8 cellular contexts compared by ENCODE assay signal in genomic region chr17:72419866-72420774, GRCh38.
DNase-seq lines count a peak whose midpoint lies in the region; ATAC-seq, FAIRE-seq and TF ChIP-seq lines count a peak whose summit lies in the region.
"Had no signal": no experiment of that assay in that cellular context is flagged by ENCODE, and none has a peak within 500 bp of the region (broad histone marks: within the 10 kb centered on the region; RNA-seq: fewer than 3 reads in every experiment).

No MANE protein-coding gene starts in this region.

- H3K4me3 ChIP-seq in stomach (no peak overlapping the region), heart right ventricle (no peak overlapping the region)
- H3K4me3 ChIP-seq: lower lobe of right lung had no signal

- H3K9me3 ChIP-seq in stomach (peaks cover 0 to 19% (median 13%) of the 10 kb centered on the region in 4 donors), heart right ventricle (peaks cover 0 to 26% (median 14%) of the 10 kb centered on the region in 11 donors)

- peaks cover 7% of the 10 kb centered on the region for H3K36me3 Mint-ChIP-seq in activated CD4-positive, alpha-beta memory T cell treated with anti-CD3 and anti-CD28 coated beads, Interleukin-2, amount 10 ng/mL, durations not matched to agents 7 days and 5 days (ENCODE audit: low read depth)

- H3K4me1 Mint-ChIP-seq in activated CD4-positive, alpha-beta memory T cell treated with anti-CD3 and anti-CD28 coated beads, Interleukin-2, amount 10 ng/mL, durations not matched to agents 7 days and 5 days, result peaks cover 29% of the 10 kb centered on the region

- intact Hi-C loops in stomach (cut with DNase I; ENCODE audit: low total_unique reads) (no loop called here), heart right ventricle (cut with DNase I) (loop anchor here in 1 of 10 donors (10.0 kb wide), 1 partner anchor 155 kb away; no protein-coding TSS in a partner anchor)

- H3K27ac ChIP-seq in stomach (peak overlapping the region; percentile 17 to 78 (median 70)), heart right ventricle (no peak overlapping the region)

- POLR2A ChIA-PET in activated CD4-positive, alpha-beta memory T cell treated with anti-CD3 and anti-CD28 coated beads, Interleukin-2, amount 10 ng/mL, durations not matched to agents 7 days and 5 days (lab: Charles Lee), result no interaction called here

- CTCF ChIA-PET in activated CD4-positive, alpha-beta memory T cell treated with anti-CD3 and anti-CD28 coated beads, Interleukin-2, amount 10 ng/mL, durations not matched to agents 7 days and 5 days (lab: Charles Lee), result no interaction called here

- H3K4me1 ChIP-seq in stomach, result peaks cover 16 to 47% (median 29%) of the 10 kb centered on the region in 4 donors
- peaks cover 0 to 28% (median 0%) of the 10 kb centered on the region in 9 donors for H3K4me1 ChIP-seq in heart right ventricle
- H3K4me1 ChIP-seq: lower lobe of right lung had no signal

- H3K27me3 Mint-ChIP-seq in activated CD4-positive, alpha-beta memory T cell treated with anti-CD3 and anti-CD28 coated beads, Interleukin-2, amount 10 ng/mL, durations not matched to agents 7 days and 5 days, result no peaks in the 10 kb centered on the region

- DNase-seq in GM19239 (ENCODE audit: insufficient read length, low spot score) (peak; percentile 70), astrocyte of the hippocampus (ENCODE audit: low read depth, low spot score) (peak; percentile 34), stomach (no peak), heart right ventricle (no peak), epidermal melanocyte (ENCODE audit: insufficient read length, low spot score) (no peak)
- no peak for DNase-seq in activated CD4-positive, alpha-beta memory T cell treated with anti-CD3 and anti-CD28 coated beads, Interleukin-2, amount 10 ng/mL, durations not matched to agents 7 days and 5 days
- DNase-seq: lower lobe of right lung had no signal

- WGBS in stomach, 5 donors, result 51 to 66% (median 57%) methylated on average over 9 to 11 of the region's 11 CpGs
- WGBS in heart right ventricle, 2 donors, result 79 to 84% methylated on average over 11 of the region's 11 CpGs

- no peak overlapping the region for H3K27ac Mint-ChIP-seq in activated CD4-positive, alpha-beta memory T cell treated with anti-CD3 and anti-CD28 coated beads, Interleukin-2, amount 10 ng/mL, durations not matched to agents 7 days and 5 days

- ATAC-seq in HG03060 (IDR thresholded peaks at IDR 0.05; ENCODE audit: low read depth, unreplicated experiment) (peak; percentile 38), heart right ventricle (no peak)

- no peak for TF ChIP-seq EP300 in stomach (IDR thresholded peaks at IDR 0.05)

- H3K36me3 ChIP-seq in stomach, result peaks cover 0 to 7% (median 0%) of the 10 kb centered on the region in 4 donors
- no peaks in the 10 kb centered on the region for H3K36me3 ChIP-seq in heart right ventricle
- H3K36me3 ChIP-seq: lower lobe of right lung had no signal

- no peaks in the 10 kb centered on the region for H3K27me3 ChIP-seq in stomach
- H3K27me3 ChIP-seq in heart right ventricle, result peaks cover 0 to 4% (median 0%) of the 10 kb centered on the region in 7 donors

- TF ChIP-seq CTCF in stomach (IDR thresholded peaks at IDR 0.05) (no peak), heart right ventricle (IDR thresholded peaks at IDR 0.05) (no peak)

- H3K4me3 Mint-ChIP-seq in activated CD4-positive, alpha-beta memory T cell treated with anti-CD3 and anti-CD28 coated beads, Interleukin-2, amount 10 ng/mL, durations not matched to agents 7 days and 5 days, result no peak overlapping the region

- H3K9me3 Mint-ChIP-seq in activated CD4-positive, alpha-beta memory T cell treated with anti-CD3 and anti-CD28 coated beads, Interleukin-2, amount 10 ng/mL, durations not matched to agents 7 days and 5 days, result peaks cover 14% of the 10 kb centered on the region

- FAIRE-seq in GM19239 (lab: Jason Lieb, UNC), result peak; percentile 89

- TF ChIP-seq POLR2A in stomach (IDR thresholded peaks at IDR 0.05), result no peak

Comparison
In these comparisons a context has a peak if more than half of its experiments do, and no peak if none do; other contexts are left out.
1. DNase-seq: peak in GM19239 (single experiment) and astrocyte of the hippocampus (single experiment); none in stomach (single experiment), activated CD4-positive, alpha-beta memory T cell treated with anti-CD3 and anti-CD28 coated beads, Interleukin-2, amount 10 ng/mL, durations not matched to agents 7 days and 5 days (single experiment), heart right ventricle (0 of 2) and epidermal melanocyte (single experiment).
2. H3K27ac ChIP-seq: peak in stomach (5 of 5); none in heart right ventricle (0 of 10).